ENCODE assay signal across 11 cellular contexts in the genomic region with DNA sequence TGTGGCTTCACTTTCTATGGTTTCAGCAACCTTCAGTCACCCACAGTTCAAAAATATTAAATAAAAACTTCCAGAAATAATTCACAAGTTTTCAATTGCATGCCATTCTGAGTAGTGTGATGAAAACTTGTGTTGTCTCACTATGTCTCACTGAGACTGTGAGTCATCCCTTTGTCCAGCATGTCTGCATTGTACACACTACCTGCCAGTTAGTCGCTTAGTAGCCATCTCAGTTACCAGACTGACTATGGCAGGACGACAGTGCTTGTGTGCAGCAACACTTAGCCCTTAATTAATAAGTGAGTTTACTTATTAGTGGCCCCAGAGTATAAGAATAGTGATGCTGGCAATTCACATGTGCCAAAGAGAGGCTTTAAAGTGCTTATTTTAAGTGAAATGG. TPM values are rescaled to one million over a fixed set of nuclear protein-coding genes. Genes with fewer than 3 reads are reported as not detected.
A peak's percentile ranks its signal among the peaks of the same experiment; 100 is the strongest.
DNase-seq lines count a peak whose midpoint lies in the region; ATAC-seq and TF ChIP-seq lines count a peak whose summit lies in the region.
"Had no signal": no experiment of that assay in that cellular context is flagged by ENCODE, and none has a peak within 500 bp of the region (broad histone marks: within the 10 kb centered on the region; RNA-seq: fewer than 3 reads in every experiment).

No MANE protein-coding gene starts in this region.

- ATAC-seq in left lung (peak; percentile 63), HG03108 (IDR thresholded peaks at IDR 0.05; ENCODE audit: unreplicated experiment) (no peak)

- H3K4me1 ChIP-seq in left lung (no peaks in the 10 kb centered on the region), HAP-1 (no peaks in the 10 kb centered on the region)

- in situ Hi-C loops in astrocyte of the spinal cord (cut with HindIII; ENCODE audit: low sequenced_read_pairs) (no loop called here), HAP-1 (cut with MboI; ENCODE audit: low sequenced_read_pairs) (no loop called here)

- no peaks in the 10 kb centered on the region for H3K27me3 ChIP-seq in left lung
- no peaks in the 10 kb centered on the region for H3K27me3 ChIP-seq in HAP-1 (ENCODE audit: low read depth)

- DNase-seq in AG09309 (ENCODE audit: low read depth) (peak; percentile 45), HK-2 (ENCODE audit: unreplicated experiment) (peak; percentile 21), astrocyte of the spinal cord (ENCODE audit: low read depth, low spot score) (peak; percentile 82), left lung (no peak), HAP-1 (ENCODE audit: low spot score in 2 of 2) (no peak), medulla oblongata (ENCODE audit: extremely low spot score) (no peak)
- no peak for DNase-seq in stimulated activated naive CD4-positive, alpha-beta T cell treated with Interleukin-2 at 50 U/mL for 16 hours (lab: John Stamatoyannopoulos, UW)
- DNase-seq: kidney, NCI-H1048, NCI-H82 had no signal

- H3K4me3 ChIP-seq in AG09309 (ENCODE audit: control insufficient read depth, low read depth, low read length) (no peak overlapping the region), astrocyte of the spinal cord (ENCODE audit: low read depth, low read length) (no peak overlapping the region), left lung (no peak overlapping the region), HAP-1 (no peak overlapping the region)

- TF ChIP-seq CTCF in AG09309 (IDR thresholded peaks at IDR 0.05; ENCODE audit: control insufficient read depth, insufficient read depth, low read depth, low read length, missing control alignments) (no peak), astrocyte of the spinal cord (IDR thresholded peaks at IDR 0.05; ENCODE audit: low read depth, low read length) (no peak), left lung (IDR thresholded peaks at IDR 0.05) (no peak)

- H3K9me3 ChIP-seq in left lung (no peaks in the 10 kb centered on the region), HAP-1 (no peaks in the 10 kb centered on the region)

- peaks cover 0 to 56% of the 10 kb centered on the region in 2 donors for H3K36me3 ChIP-seq in left lung
- H3K36me3 ChIP-seq in HAP-1 (replicated peaks): peaks cover 9% of the 10 kb centered on the region; the same call in 1 of the 2 replicates

- intact Hi-C loops in left lung (cut with DNase I): no loop called here

- no peak overlapping the region for H3K27ac ChIP-seq in left lung

RNA-seq across cellular contexts. Expression of gene CCDC186, which starts 22.5 kb away (rescaled TPM):
- total RNA-seq in left lung: 10 to 100 TPM; 25.2 to 36.2 TPM

RNA-seq across cellular contexts. Expression of gene TDRD1, which starts 27.7 kb away (rescaled TPM):
- under 1 TPM; 0.17 to 0.29 TPM for total RNA-seq in left lung

Comparison
In these comparisons a context has a peak if more than half of its experiments do, and no peak if none do; other contexts are left out.
1. DNase-seq: peak in AG09309 (single experiment), HK-2 (single experiment) and astrocyte of the spinal cord (single experiment); none in left lung (0 of 2), HAP-1 (0 of 2), stimulated activated naive CD4-positive, alpha-beta T cell treated with Interleukin-2 at 50 U/mL for 16 hours (single experiment) and medulla oblongata (single experiment).